18 cellular contexts compared by ENCODE assay signal in the genomic region with DNA sequence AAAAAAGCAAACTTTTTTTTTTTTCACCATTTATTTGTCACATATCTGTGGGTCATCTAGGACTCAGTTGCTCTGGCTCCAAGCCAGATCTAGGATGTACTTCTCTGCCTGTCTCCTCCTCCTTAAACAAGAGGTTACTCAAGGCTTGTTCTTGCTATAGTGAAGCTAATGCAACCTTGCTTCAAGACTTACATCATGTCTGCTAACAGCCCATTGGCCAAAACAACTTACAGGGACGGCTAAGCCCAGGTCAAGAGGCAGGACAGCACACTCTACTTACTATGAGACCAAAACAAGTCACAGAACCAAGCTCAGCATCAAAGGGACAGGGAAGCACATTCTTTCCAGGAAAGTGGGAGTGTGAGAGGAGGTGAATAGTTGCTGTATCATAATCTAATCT.
DNase-seq lines count a peak whose midpoint lies in the region; ATAC-seq and TF ChIP-seq lines count a peak whose summit lies in the region.
"Had no signal": no experiment of that assay in that cellular context is flagged by ENCODE, and none has a peak within 500 bp of the region (broad histone marks: within the 10 kb centered on the region; RNA-seq: fewer than 3 reads in every experiment).

No MANE protein-coding gene starts in this region.

- H3K36me3 Mint-ChIP-seq in CD4-positive, alpha-beta memory T cell = no peaks in the 10 kb centered on the region
- no peaks in the 10 kb centered on the region for H3K36me3 Mint-ChIP-seq in naive thymus-derived CD8-positive, alpha-beta T cell

- H4K20me1 ChIP-seq in Loucy (ENCODE audit: insufficient read depth, low read length, poor library complexity, severe bottlenecking) = no peaks in the 10 kb centered on the region

- DNase-seq in CD4-positive, alpha-beta memory T cell = no peak
- peak; percentile 10 for DNase-seq in WERI-Rb-1
- no peak for DNase-seq in naive thymus-derived CD8-positive, alpha-beta T cell
- DNase-seq in cerebellar cortex (ENCODE audit: low spot score) = no peak
- DNase-seq in globus pallidus (ENCODE audit: low spot score) = no peak
- DNase-seq: DMS79, NCI-H1092 treated with DMSO at 0.1 percent for 48 hours, NCI-H2029 treated with DMSO at 0.1 percent for 48 hours, NCI-H2171 treated with DMSO at 0.1 percent for 48 hours, NCI-H446 treated with DMSO at 0.1 percent for 48 hours had no signal

- H3K4me3 ChIP-seq in CD4-positive, alpha-beta memory T cell (ENCODE audit: low read length in 2 of 2) = no peak overlapping the region
- H3K4me3 ChIP-seq in Loucy (ENCODE audit: low read length, poor library complexity, severe bottlenecking) = peak overlapping the region; percentile 72
- no peak overlapping the region for H3K4me3 ChIP-seq in WERI-Rb-1 (ENCODE audit: low read depth, low read length)
- H3K4me3 ChIP-seq: HAP-1, K562 had no signal

- H3K4me1 Mint-ChIP-seq in CD4-positive, alpha-beta memory T cell = peaks cover 16 to 26% (median 24%) of the 10 kb centered on the region in 4 donors
- peaks cover 16 to 36% (median 28%) of the 10 kb centered on the region in 4 donors for H3K4me1 Mint-ChIP-seq in naive thymus-derived CD8-positive, alpha-beta T cell

- H3K4me2 ChIP-seq in Loucy (ENCODE audit: low read depth, low read length, poor library complexity, severe bottlenecking) = peak overlapping the region; percentile 81

- no peak for ATAC-seq in naive thymus-derived CD8-positive, alpha-beta T cell
- no peak for ATAC-seq in GM21786 (IDR thresholded peaks at IDR 0.05; ENCODE audit: unreplicated experiment)
- no peak for ATAC-seq in GM18511 (IDR thresholded peaks at IDR 0.05; ENCODE audit: unreplicated experiment)
- ATAC-seq: K562, Panc1, SK-N-SH treated with all-trans-retinoic acid at 6 μM for 48 hours had no signal

- H3K9ac ChIP-seq in Loucy (ENCODE audit: low read depth, low read length, poor library complexity, severe bottlenecking) = peak overlapping the region; percentile 77

- peaks cover 25% of the 10 kb centered on the region for H3K4me1 ChIP-seq in CD4-positive, alpha-beta memory T cell (ENCODE audit: insufficient read depth, low read length)
- H3K4me1 ChIP-seq in Loucy (ENCODE audit: insufficient read depth, low read length, poor library complexity, severe bottlenecking) = peaks cover 68% of the 10 kb centered on the region
- H3K4me1 ChIP-seq: HAP-1 had no signal

- no peaks in the 10 kb centered on the region for H3K9me2 ChIP-seq in Loucy (replicated peaks; ENCODE audit: low read depth, low read length)

- H3F3A ChIP-seq in Loucy (ENCODE audit: low read depth) = peaks cover 11% of the 10 kb centered on the region; the same call in 1 of the 2 replicates

- 0 out of 2 replicates have a peak, but pooled peaks cover 3% of the 10 kb centered on the region for H3K79me2 ChIP-seq in Loucy (ENCODE audit: insufficient read depth, low read length)

- peak overlapping the region in 4 of 7 donors; percentile 49 to 90 (median 64) for H3K27ac Mint-ChIP-seq in CD4-positive, alpha-beta memory T cell
- H3K27ac Mint-ChIP-seq in naive thymus-derived CD8-positive, alpha-beta T cell = peak overlapping the region in 7 of 10 donors; percentile 0 to 88 (median 54)

- H3K27me3 Mint-ChIP-seq in CD4-positive, alpha-beta memory T cell = peaks cover 5 to 10% of the 10 kb centered on the region in 2 donors
- H3K27me3 Mint-ChIP-seq in naive thymus-derived CD8-positive, alpha-beta T cell = peaks cover 0 to 2% (median 0%) of the 10 kb centered on the region in 5 donors

- POLR2A ChIA-PET in CD4-positive, alpha-beta memory T cell (lab: Charles Lee; ENCODE audit: partially characterized antibody) = interaction anchor here (0.6 to 3.5 kb wide), 2 partner anchors 10 to 42 kb away, joined by 3 to 20 read pairs; no protein-coding TSS in a partner anchor
- POLR2A ChIA-PET in naive thymus-derived CD8-positive, alpha-beta T cell (lab: Charles Lee) = interaction anchor here (1.2 to 1.6 kb wide), 3 partner anchors 9 to 21 kb away, joined by 4 to 9 read pairs (median 6); no protein-coding TSS in a partner anchor

- peak overlapping the region; percentile 39; the same call in 1 of the 2 replicates for H2AFZ ChIP-seq in Loucy (ENCODE audit: low read length)

- no peaks in the 10 kb centered on the region for H3K36me3 ChIP-seq in CD4-positive, alpha-beta memory T cell (ENCODE audit: insufficient read depth, low read length)
- no peaks in the 10 kb centered on the region for H3K36me3 ChIP-seq in Loucy (ENCODE audit: insufficient read depth, low read length)
- H3K36me3 ChIP-seq in WERI-Rb-1 = no peaks in the 10 kb centered on the region
- H3K36me3 ChIP-seq: HAP-1 had no signal

- H3K27ac ChIP-seq in CD4-positive, alpha-beta memory T cell (ENCODE audit: low read depth, low read length) = no peak overlapping the region
- peak overlapping the region; percentile 67 for H3K27ac ChIP-seq in WERI-Rb-1
- H3K27ac ChIP-seq: C4-2B had no signal

- TF ChIP-seq CTCF in Loucy (conservative IDR thresholded peaks at IDR 0.05; ENCODE audit: low read length) = no peak
- TF ChIP-seq CTCF in WERI-Rb-1 (IDR thresholded peaks at IDR 0.05; ENCODE audit: low read depth, low read length) = no peak

- H3K9me3 ChIP-seq in CD4-positive, alpha-beta memory T cell (ENCODE audit: control insufficient read depth in 1 of 2, low read length in 2 of 2) = no peaks in the 10 kb centered on the region
- H3K9me3 ChIP-seq in Loucy (ENCODE audit: insufficient read depth, low read depth, low read length) = no peaks in the 10 kb centered on the region
- H3K9me3 ChIP-seq in WERI-Rb-1 (ENCODE audit: severe bottlenecking) = no peaks in the 10 kb centered on the region
- H3K9me3 ChIP-seq: HAP-1 had no signal

- H3K4me3 Mint-ChIP-seq in CD4-positive, alpha-beta memory T cell = no peak overlapping the region
- peak overlapping the region in 3 of 10 donors; percentile 8 to 62 (median 33) for H3K4me3 Mint-ChIP-seq in naive thymus-derived CD8-positive, alpha-beta T cell

- CTCF ChIA-PET in CD4-positive, alpha-beta memory T cell (lab: Charles Lee; ENCODE audit: partially characterized antibody) = interaction anchor here (1.0 to 1.9 kb wide), 4 partner anchors 10 to 61 kb away, joined by 3 to 5 read pairs (median 3); no protein-coding TSS in a partner anchor

- intact Hi-C loops in CD4-positive, alpha-beta memory T cell (cut with micrococcal nuclease) = no loop called here

- no peaks in the 10 kb centered on the region for H3K27me3 ChIP-seq in CD4-positive, alpha-beta memory T cell (ENCODE audit: insufficient read depth, low read length)
- H3K27me3 ChIP-seq in Loucy (ENCODE audit: insufficient read depth, low read length, poor library complexity, severe bottlenecking) (no peaks in the 10 kb centered on the region), WERI-Rb-1 (ENCODE audit: insufficient read depth, low read depth, severe bottlenecking) (no peaks in the 10 kb centered on the region)

- peaks cover 0 to 7% (median under 1%) of the 10 kb centered on the region in 8 donors for H3K9me3 Mint-ChIP-seq in CD4-positive, alpha-beta memory T cell
- peaks cover 0 to 4% (median 0%) of the 10 kb centered on the region in 9 donors for H3K9me3 Mint-ChIP-seq in naive thymus-derived CD8-positive, alpha-beta T cell
